1 cellular context compared by ENCODE assay signal in genomic region chr19:50661087-50661486, GRCh38.
TF ChIP-seq lines count a peak whose summit lies in the region.

No MANE protein-coding gene starts in this region.

TF ChIP-seq in H1, 55 proteins besides CTCF, POLR2A, EP300 and RAD21:
- TF ChIP-seq TCF12 (IDR thresholded peaks at IDR 0.05; ENCODE audit: low read depth, low read length) (no peak), JUN (IDR thresholded peaks at IDR 0.05; ENCODE audit: low read depth, low read length) (no peak), GTF2F1 (IDR thresholded peaks at IDR 0.05; ENCODE audit: borderline replicate concordance, low read depth, low read length) (no peak), TAF1 (IDR thresholded peaks at IDR 0.05; ENCODE audit: low read depth, low read length) (no peak), EGR1 (IDR thresholded peaks at IDR 0.05; ENCODE audit: borderline replicate concordance, low read depth, low read length) (no peak), JUND (IDR thresholded peaks at IDR 0.05; ENCODE audit: low read length) (no peak), BRCA1 (IDR thresholded peaks at IDR 0.05; ENCODE audit: low read depth, low read length) (no peak), BACH1 (IDR thresholded peaks at IDR 0.05; ENCODE audit: low read length) (no peak), SP4 (IDR thresholded peaks at IDR 0.05; ENCODE audit: low read length) (no peak)
